In the genomic region with DNA sequence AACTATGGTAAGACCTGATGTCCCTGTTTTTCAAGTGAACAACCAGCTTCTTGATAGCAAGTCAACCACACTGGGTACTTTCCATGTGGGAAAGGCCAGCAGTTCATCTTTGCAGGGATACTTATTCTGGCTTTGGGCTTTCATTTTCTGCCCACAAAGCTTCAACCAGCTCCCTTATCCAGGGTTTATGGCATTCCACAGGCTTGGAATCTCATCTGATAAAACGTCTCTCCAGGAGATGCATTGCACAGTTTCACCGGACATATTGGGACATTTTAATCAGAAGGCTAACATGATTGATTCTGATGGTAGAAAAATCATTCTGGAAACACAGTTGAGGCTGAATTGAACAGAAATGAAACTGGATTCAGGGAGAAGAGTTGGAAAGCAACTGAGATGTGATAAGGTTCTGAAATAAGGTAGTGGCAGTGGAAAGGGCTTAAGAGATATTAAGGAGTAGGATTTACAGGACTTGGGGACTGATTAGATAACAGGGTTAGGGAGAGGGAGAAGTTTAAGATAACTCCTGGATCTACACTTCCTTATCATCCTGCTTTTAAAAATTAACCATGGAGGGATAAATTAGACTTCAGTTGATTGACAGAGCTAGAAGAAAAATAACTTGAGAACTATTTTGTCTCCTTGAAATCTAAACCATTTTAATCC, we compare ENCODE assay signal across 22 cellular contexts.
A peak's percentile ranks its signal among the peaks of the same experiment; 100 is the strongest.
DNase-seq lines count a peak whose midpoint lies in the region; FAIRE-seq and TF ChIP-seq lines count a peak whose summit lies in the region.
"Had no signal": no experiment of that assay in that cellular context is flagged by ENCODE, and none has a peak within 500 bp of the region (broad histone marks: within the 10 kb centered on the region; RNA-seq: fewer than 3 reads in every experiment).

No MANE protein-coding gene starts in this region.

- TF ChIP-seq RAD21 in H1 (IDR thresholded peaks at IDR 0.05 in 1 of 2, conservative IDR thresholded peaks at IDR 0.05 in 1 of 2; ENCODE audit: low read depth in 2 of 2, low read length in 2 of 2) = no peak

- no peak for FAIRE-seq in H1 (lab: Jason Lieb, UNC)
- FAIRE-seq: A549, G401.6, GM12892, GM19239 had no signal

- H3K79me2 ChIP-seq in H1 (ENCODE audit: control insufficient read depth in 1 of 2, insufficient read depth in 2 of 2, low read length in 2 of 2) (no peaks in the 10 kb centered on the region), mesendoderm (ENCODE audit: control insufficient read depth, insufficient read depth, low read length) (no peaks in the 10 kb centered on the region)

- no peak for TF ChIP-seq EP300 in H1 (IDR thresholded peaks at IDR 0.05; ENCODE audit: borderline replicate concordance in 1 of 2, low read depth in 2 of 2, low read length in 2 of 2)

- no peak overlapping the region for H2BK20ac ChIP-seq in H1 (ENCODE audit: low read length)

- no peak overlapping the region for H3K56ac ChIP-seq in H1 (replicated peaks; ENCODE audit: insufficient read length, low read depth, low read length)
- H3K56ac ChIP-seq in mesendoderm (ENCODE audit: low read length) = no peak overlapping the region

- no peak overlapping the region for H3K9ac ChIP-seq in H1 (replicated peaks in 1 of 4; ENCODE audit: extremely low read depth in 1 of 4, low read depth in 3 of 4, low read length in 3 of 4)
- no peak overlapping the region for H3K9ac ChIP-seq in mesendoderm (ENCODE audit: low read length)
- H3K9ac ChIP-seq: BLaER1 treated with 17β-estradiol and CSF1 and Interleukin-3, amounts not matched to agents 10 nM and 100 nM; GM23248 had no signal

- H3K18ac ChIP-seq in H1 (ENCODE audit: extremely low read depth, low read length) = no peak overlapping the region
- no peak overlapping the region for H3K18ac ChIP-seq in mesendoderm (ENCODE audit: low read length)

- H4K8ac ChIP-seq in H1 (ENCODE audit: extremely low read depth, insufficient read depth, low read length) (no peak overlapping the region), mesendoderm (ENCODE audit: low read depth, low read length) (no peak overlapping the region)

- H3K23me2 ChIP-seq in H1 (ENCODE audit: low read depth, low read length) = no peaks in the 10 kb centered on the region

- 0 out of 2 replicates have a peak overlapping the region, but pooled peaks have one; percentile 7 for H2AFZ ChIP-seq in H1 (ENCODE audit: low read length)
- H2AFZ ChIP-seq: GM23248 had no signal

- no peaks in the 10 kb centered on the region for H3K79me1 ChIP-seq in H1 (ENCODE audit: low read depth, low read length)
- no peaks in the 10 kb centered on the region for H3K79me1 ChIP-seq in mesendoderm (ENCODE audit: low read length)

- H3K4me1 ChIP-seq in H1 (replicated peaks in 1 of 4; ENCODE audit: control insufficient read depth in 3 of 4, insufficient read depth in 4 of 4, low read length in 3 of 4) (no peaks in the 10 kb centered on the region), mesendoderm (ENCODE audit: control insufficient read depth, low read depth, low read length) (peaks cover 2% of the 10 kb centered on the region)
- H3K4me1 ChIP-seq: A549; BE2C; BLaER1 treated with 17β-estradiol and CSF1 and Interleukin-3, amounts not matched to agents 10 nM and 100 nM had no signal

- no peaks in the 10 kb centered on the region for H3K9me3 ChIP-seq in H1 (ENCODE audit: insufficient read depth in 2 of 2, low read depth in 1 of 2, low read length in 1 of 2)
- H3K9me3 ChIP-seq: A549; BE2C; BLaER1 treated with 17β-estradiol and CSF1 and Interleukin-3, amounts not matched to agents 10 nM and 100 nM had no signal

- CTCF ChIA-PET in H1 (lab: Charles Lee; ENCODE audit: partially characterized antibody) = interaction anchor here (0.9 to 1.4 kb wide), 2 partner anchors 13 to 37 kb away, joined by 3 to 4 read pairs; no protein-coding TSS in a partner anchor

- H2BK5ac ChIP-seq in H1 (ENCODE audit: low read depth, low read length) (no peak overlapping the region), mesendoderm (ENCODE audit: low read length) (no peak overlapping the region)

- no peaks in the 10 kb centered on the region for H3K36me3 ChIP-seq in H1 (ENCODE audit: control insufficient read depth in 2 of 4, insufficient read depth in 4 of 4, low read length in 3 of 4)
- no peaks in the 10 kb centered on the region for H3K36me3 ChIP-seq in mesendoderm (ENCODE audit: control insufficient read depth, insufficient read depth, low read length)
- H3K36me3 ChIP-seq: BE2C; BLaER1 treated with 17β-estradiol and CSF1 and Interleukin-3, amounts not matched to agents 10 nM and 100 nM had no signal

- H2AK5ac ChIP-seq in H1 (ENCODE audit: low read depth, low read length) (no peak overlapping the region), mesendoderm (ENCODE audit: low read length) (no peak overlapping the region)

- no peak overlapping the region for H2BK12ac ChIP-seq in H1 (ENCODE audit: low read depth, low read length)

- POLR2A ChIA-PET in H1 (lab: Charles Lee; ENCODE audit: partially characterized antibody) = no interaction called here

- intact Hi-C loops in posterior vena cava (cut with DNase I) = no loop called here

- no peaks in the 10 kb centered on the region for H4K20me1 ChIP-seq in H1 (replicated peaks in 1 of 2; ENCODE audit: control insufficient read depth in 1 of 2, insufficient read depth in 2 of 2, low read length in 2 of 2)
- H4K20me1 ChIP-seq: BLaER1 treated with 17β-estradiol and CSF1 and Interleukin-3, amounts not matched to agents 10 nM and 100 nM had no signal

- no peak overlapping the region for H2BK120ac ChIP-seq in H1 (replicated peaks; ENCODE audit: low read depth, low read length)
- H2BK120ac ChIP-seq in mesendoderm (ENCODE audit: low read depth, low read length) = no peak overlapping the region

- H3K14ac ChIP-seq in H1 (ENCODE audit: insufficient read length) = no peak overlapping the region

- H3K27ac ChIP-seq in H1 (ENCODE audit: low read depth, low read length) (no peak overlapping the region), mesendoderm (ENCODE audit: low read depth, low read length) (no peak overlapping the region)
- H3K27ac ChIP-seq: A549; BLaER1 treated with 17β-estradiol and CSF1 and Interleukin-3, amounts not matched to agents 10 nM and 100 nM; GM23248 had no signal

- H2BK15ac ChIP-seq in H1 (ENCODE audit: low read length) = no peak overlapping the region
- no peak overlapping the region for H2BK15ac ChIP-seq in mesendoderm (replicated peaks; ENCODE audit: low read depth)

- DNase-seq in NCI-H82 (lab: John Stamatoyannopoulos, UW) (peak; percentile 41), H1 (ENCODE audit: low read depth in 1 of 2, low spot score in 2 of 2) (no peak), mesendoderm (peak; percentile 75), posterior vena cava (ENCODE audit: low spot score) (no peak)
- no peak for DNase-seq in stimulated activated CD4-positive, alpha-beta T cell treated with anti-CD3 and anti-CD28 coated beads, Interleukin-4, amount 100 ng/mL, for 24 hours
- no peak for DNase-seq in activated CD4-positive, alpha-beta T cell treated with anti-CD3 and anti-CD28 coated beads for 1 hour
- DNase-seq: 8988T; ACHN; AML-193; BE2C; Calu3; CD4-positive, alpha-beta memory T cell; COR-L47; DMS153; DND-41; GM23248; H9 had no signal

- H3K4ac ChIP-seq in H1 (replicated peaks; ENCODE audit: insufficient read length, low read depth, low read length) = no peak overlapping the region
- H3K4ac ChIP-seq in mesendoderm (ENCODE audit: low read depth, low read length) = no peak overlapping the region

- H3K4me2 ChIP-seq in H1 (ENCODE audit: insufficient read depth in 1 of 2, low read depth in 2 of 2, low read length in 2 of 2) = no peak overlapping the region
- H3K4me2 ChIP-seq in mesendoderm (ENCODE audit: low read length) = no peak overlapping the region
- H3K4me2 ChIP-seq: A549; BLaER1 treated with 17β-estradiol and CSF1 and Interleukin-3, amounts not matched to agents 10 nM and 100 nM had no signal

- H4K5ac ChIP-seq in H1 (ENCODE audit: insufficient read length, low read depth, low read length) (no peak overlapping the region), mesendoderm (ENCODE audit: low read length) (no peak overlapping the region)

- H3K4me3 ChIP-seq in H1 (ENCODE audit: extremely low read depth in 1 of 4, insufficient read depth in 2 of 4, low read depth in 3 of 4, low read length in 4 of 4) (no peak overlapping the region), mesendoderm (ENCODE audit: low read length) (no peak overlapping the region)
- H3K4me3 ChIP-seq: A549; BLaER1 treated with 17β-estradiol and CSF1 and Interleukin-3, amounts not matched to agents 10 nM and 100 nM; GM23248 had no signal

- no peak overlapping the region for H4K91ac ChIP-seq in H1 (replicated peaks; ENCODE audit: insufficient read length, low read length)

- no peak for TF ChIP-seq POLR2A in H1 (IDR thresholded peaks at IDR 0.05; ENCODE audit: control extremely low read depth in 1 of 2, low read depth in 2 of 2, low read length in 2 of 2)

- no peak overlapping the region for H3K23ac ChIP-seq in H1 (ENCODE audit: insufficient read length)
- H3K23ac ChIP-seq in mesendoderm (ENCODE audit: low read length) = no peak overlapping the region

- WGBS in H1 (ENCODE audit: extremely low coverage in 1 of 2, insufficient coverage in 1 of 2, insufficient read length in 1 of 2, insufficient replicate concordance in 2 of 2, low coverage in 1 of 2, low lambda C conversion rate in 2 of 2, missing lambda C conversion rate in 1 of 2), 2 experiments = 90% methylated on average over 2 of the region's 2 CpGs; no CpG with 5 or more reads in 1 of the 2 experiments
- no CpG with 5 or more reads among the region's 2 CpGs for WGBS in mesendoderm (ENCODE audit: extremely low coverage, insufficient coverage, low lambda C conversion rate)

- H3K27me3 ChIP-seq in H1 (replicated peaks in 1 of 4; ENCODE audit: control insufficient read depth in 3 of 4, extremely low read depth in 1 of 4, insufficient read depth in 3 of 4, low read length in 3 of 4) (no peaks in the 10 kb centered on the region), mesendoderm (ENCODE audit: insufficient read depth, low read length, poor library complexity) (no peaks in the 10 kb centered on the region)
- H3K27me3 ChIP-seq: BE2C; BLaER1 treated with 17β-estradiol and CSF1 and Interleukin-3, amounts not matched to agents 10 nM and 100 nM had no signal

- no peak for TF ChIP-seq CTCF in H1 (IDR thresholded peaks at IDR 0.05; ENCODE audit: control extremely low read depth in 1 of 3, insufficient read depth in 1 of 3, low read depth in 1 of 3, low read length in 3 of 3)

TF ChIP-seq in H1, 55 proteins besides CTCF, POLR2A, EP300 and RAD21 (continues in another document):
- TF ChIP-seq KDM1A (IDR thresholded peaks at IDR 0.05; ENCODE audit: borderline replicate concordance, low read length) = no peak
- TF ChIP-seq POU5F1 (IDR thresholded peaks at IDR 0.05; ENCODE audit: low read depth, low read length) = no peak
- no peak for TF ChIP-seq FOSL1 (IDR thresholded peaks at IDR 0.05; ENCODE audit: insufficient read depth, low read depth, low read length)
- TF ChIP-seq RFX5 (IDR thresholded peaks at IDR 0.05; ENCODE audit: borderline replicate concordance, low read depth, low read length) = no peak

Comparison
In these comparisons a context has a peak if more than half of its experiments do, and no peak if none do; other contexts are left out.
1. DNase-seq: peak in NCI-H82 (single experiment) and mesendoderm (single experiment); none in H1 (0 of 2), stimulated activated CD4-positive, alpha-beta T cell treated with anti-CD3 and anti-CD28 coated beads, Interleukin-4, amount 100 ng/mL, for 24 hours (single experiment), posterior vena cava (single experiment) and activated CD4-positive, alpha-beta T cell treated with anti-CD3 and anti-CD28 coated beads for 1 hour (single experiment).